Comparison of ENCODE assay signal across 11 cellular contexts in genomic region chr13:74325106-74325505, GRCh38.
DNase-seq lines count a peak whose midpoint lies in the region; ATAC-seq and TF ChIP-seq lines count a peak whose summit lies in the region.
"Had no signal": no experiment of that assay in that cellular context is flagged by ENCODE, and none has a peak within 500 bp of the region (broad histone marks: within the 10 kb centered on the region; RNA-seq: fewer than 3 reads in every experiment).

No MANE protein-coding gene starts in this region.

- no peak overlapping the region for H3K9ac ChIP-seq in fibroblast of lung (ENCODE audit: insufficient read depth, low read length)

- H3K4me2 ChIP-seq in fibroblast of lung (ENCODE audit: extremely low read depth, insufficient read depth, low read length) = peak overlapping the region; percentile 51

- TF ChIP-seq POLR2A in sigmoid colon (IDR thresholded peaks at IDR 0.05) = no peak

- no peaks in the 10 kb centered on the region for H3K79me2 ChIP-seq in fibroblast of lung (ENCODE audit: control insufficient read depth, insufficient read depth, low read length)

- DNase-seq in HFF-Myc (ENCODE audit: extremely low read depth, low read depth) (peak; percentile 27), NCI-H446 treated with DMSO at 0.1 percent for 48 hours (lab: John Stamatoyannopoulos, UW) (peak; percentile 26), fibroblast of lung (ENCODE audit: low read depth in 2 of 2) (peak; percentile 82 to 84), sigmoid colon (peak; percentile 72), iPS-NIHi11 (ENCODE audit: low spot score) (no peak)
- no peak for DNase-seq in activated CD4-positive, alpha-beta T cell treated with anti-CD3 and anti-CD28 coated beads for 1 hour
- no peak for DNase-seq in activated CD4-positive, CD25-positive, alpha-beta regulatory T cell treated with anti-CD3 and anti-CD28 coated beads, Interleukin-2, amount 50 U/mL, for 72 hours
- no peak for DNase-seq in stimulated activated naive B cell treated with anti-CD40 and anti-IgM and Interleukin-4, amounts not matched to agents 10 μg/mL and 1 μg/mL and 100 μg/mL, for 72 hours
- DNase-seq: stimulated activated naive CD8-positive, alpha-beta T cell treated with anti-CD3 and anti-CD28 coated beads, Interleukin-15, Interleukin-2, amounts not matched to agents 100 U/mL and 50 U/mL, for 24 hours; T-helper 9 cell had no signal

- H2AFZ ChIP-seq in fibroblast of lung (ENCODE audit: low read length) = peak overlapping the region; percentile 28

- H3K36me3 Mint-ChIP-seq in stimulated activated naive B cell treated with anti-CD40 and anti-IgM and Interleukin-4, amounts not matched to agents 10 μg/mL and 1 μg/mL and 100 μg/mL, for 72 hours = no peaks in the 10 kb centered on the region

- no peaks in the 10 kb centered on the region for H4K20me1 ChIP-seq in fibroblast of lung (ENCODE audit: control insufficient read depth, extremely low read depth, insufficient read depth, low read length)

- H3K4me3 Mint-ChIP-seq in stimulated activated naive B cell treated with anti-CD40 and anti-IgM and Interleukin-4, amounts not matched to agents 10 μg/mL and 1 μg/mL and 100 μg/mL, for 72 hours = no peak overlapping the region
- H3K4me3 Mint-ChIP-seq: central memory CD8-positive, alpha-beta T cell had no signal

- intact Hi-C loops in sigmoid colon (cut with DNase I) = no loop called here

- no peak overlapping the region for H3K27ac Mint-ChIP-seq in stimulated activated naive B cell treated with anti-CD40 and anti-IgM and Interleukin-4, amounts not matched to agents 10 μg/mL and 1 μg/mL and 100 μg/mL, for 72 hours

- H3K36me3 ChIP-seq in fibroblast of lung (ENCODE audit: control insufficient read depth, insufficient read depth, low read length) = no peaks in the 10 kb centered on the region
- H3K36me3 ChIP-seq in sigmoid colon = no peaks in the 10 kb centered on the region

- H3K9me3 ChIP-seq in fibroblast of lung (ENCODE audit: control insufficient read depth, insufficient read depth, low read depth, low read length) = no peaks in the 10 kb centered on the region
- H3K9me3 ChIP-seq in sigmoid colon = no peaks in the 10 kb centered on the region

- peaks cover 15 to 33% of the 10 kb centered on the region in 2 donors for H3K27me3 Mint-ChIP-seq in stimulated activated naive B cell treated with anti-CD40 and anti-IgM and Interleukin-4, amounts not matched to agents 10 μg/mL and 1 μg/mL and 100 μg/mL, for 72 hours
- H3K27me3 Mint-ChIP-seq: central memory CD8-positive, alpha-beta T cell had no signal

- no peaks in the 10 kb centered on the region for H3K4me1 ChIP-seq in fibroblast of lung (ENCODE audit: control insufficient read depth, extremely low read depth, insufficient read depth, low read length)
- peaks cover 0 to 18% (median 16%) of the 10 kb centered on the region in 4 donors for H3K4me1 ChIP-seq in sigmoid colon

- 54 to 66% methylated on average over 3 of the region's 3 CpGs for WGBS in sigmoid colon, 2 donors

- H3K27me3 ChIP-seq in fibroblast of lung (ENCODE audit: control insufficient read depth, insufficient read depth, low read length) (no peaks in the 10 kb centered on the region), sigmoid colon (no peaks in the 10 kb centered on the region)

- no peaks in the 10 kb centered on the region for H3K9me3 Mint-ChIP-seq in stimulated activated naive B cell treated with anti-CD40 and anti-IgM and Interleukin-4, amounts not matched to agents 10 μg/mL and 1 μg/mL and 100 μg/mL, for 72 hours
- H3K9me3 Mint-ChIP-seq: central memory CD8-positive, alpha-beta T cell had no signal

- H3K4me3 ChIP-seq in HFF-Myc (replicated peaks; ENCODE audit: low read depth, low read length) (no peak overlapping the region), fibroblast of lung (replicated peaks in 1 of 4; ENCODE audit: control extremely low read depth in 1 of 4, insufficient read depth in 1 of 4, low read depth in 3 of 4, low read length in 4 of 4) (no peak overlapping the region), sigmoid colon (peak overlapping the region in 2 of 4 donors; percentile 8 to 16)

- TF ChIP-seq CTCF in HFF-Myc (IDR thresholded peaks at IDR 0.05; ENCODE audit: low read depth, low read length, missing control alignments) (no peak), fibroblast of lung (conservative IDR thresholded peaks at IDR 0.05 in 1 of 2, IDR thresholded peaks at IDR 0.05 in 1 of 2; ENCODE audit: low read depth in 1 of 2, low read length in 2 of 2) (no peak), sigmoid colon (IDR thresholded peaks at IDR 0.05) (no peak)

- ATAC-seq in stimulated activated naive B cell treated with anti-CD40 and anti-IgM and Interleukin-4, amounts not matched to agents 10 μg/mL and 1 μg/mL and 100 μg/mL, for 72 hours (replicated peaks) = no peak
- ATAC-seq: stimulated activated naive CD8-positive, alpha-beta T cell treated with anti-CD3 and anti-CD28 coated beads, Interleukin-15, Interleukin-2, amounts not matched to agents 100 U/mL and 50 U/mL, for 24 hours had no signal

- TF ChIP-seq EP300 in sigmoid colon (IDR thresholded peaks at IDR 0.05) = no peak

- H3K27ac ChIP-seq in fibroblast of lung (ENCODE audit: insufficient read depth, low read length) = no peak overlapping the region
- peak overlapping the region; percentile 49 to 74 (median 62) for H3K27ac ChIP-seq in sigmoid colon

- H3K4me1 Mint-ChIP-seq in stimulated activated naive B cell treated with anti-CD40 and anti-IgM and Interleukin-4, amounts not matched to agents 10 μg/mL and 1 μg/mL and 100 μg/mL, for 72 hours = no peaks in the 10 kb centered on the region

Comparison
In these comparisons a context has a peak if more than half of its experiments do, and no peak if none do; other contexts are left out.
1. DNase-seq: peak in HFF-Myc (single experiment), NCI-H446 treated with DMSO at 0.1 percent for 48 hours (single experiment), fibroblast of lung (2 of 2) and sigmoid colon (single experiment); none in activated CD4-positive, alpha-beta T cell treated with anti-CD3 and anti-CD28 coated beads for 1 hour (single experiment), activated CD4-positive, CD25-positive, alpha-beta regulatory T cell treated with anti-CD3 and anti-CD28 coated beads, Interleukin-2, amount 50 U/mL, for 72 hours (single experiment), iPS-NIHi11 (single experiment) and stimulated activated naive B cell treated with anti-CD40 and anti-IgM and Interleukin-4, amounts not matched to agents 10 μg/mL and 1 μg/mL and 100 μg/mL, for 72 hours (single experiment).